In genomic region chr3:122019493-122019892, GRCh38 we compare ENCODE assay signal across 31 cellular contexts. TPM values are rescaled to one million over a fixed set of nuclear protein-coding genes. Genes with fewer than 3 reads are reported as not detected.
"Had no signal": no experiment of that assay in that cellular context is flagged by ENCODE, and none has a peak within 500 bp of the region (broad histone marks: within the 10 kb centered on the region; RNA-seq: fewer than 3 reads in every experiment).

No MANE protein-coding gene starts in this region.

- H3K27ac ChIP-seq: dorsolateral prefrontal cortex, epithelial cell of prostate, foreskin keratinocyte, left lung, neutrophil, pancreas, right lobe of liver, suprapubic skin, transverse colon, uterus had no signal

- H3K9me3 ChIP-seq: left lung, neutrophil, pancreas, right lobe of liver, suprapubic skin, transverse colon, uterus had no signal

- H3K4me1 Mint-ChIP-seq: activated T-helper 17 cell treated with anti-CD3 and anti-CD28 coated beads, Interleukin-2, amount 50 U/mL, for 72 hours had no signal

- H3K36me3 Mint-ChIP-seq: activated naive CD8-positive, alpha-beta T cell treated with anti-CD3 and anti-CD28 coated beads for 36 hours; mesothelial cell of epicardium; natural killer cell treated with Interleukin-12 subunit alpha and Interleukin-12 subunit beta and Interleukin-15 and Interleukin-18, amount 100 ng/mL, for 72 hours had no signal

- DNase-seq: activated B cell treated with CpG ODN at 0.5 μM for 24 hours; activated CD4-positive, alpha-beta T cell treated with anti-CD3 and anti-CD28 coated beads for 48 hours; activated CD8-positive, alpha-beta T cell treated with anti-CD3 and anti-CD28 coated beads for 36 hours; activated naive CD4-positive, alpha-beta T cell; activated naive CD8-positive, alpha-beta T cell treated with anti-CD3 and anti-CD28 coated beads for 36 hours; activated T-cell treated with anti-CD3 and anti-CD28 coated beads, Interleukin-2, amount 50 U/mL, for 1 hour; amniotic stem cell; caudate nucleus; dorsolateral prefrontal cortex; foreskin keratinocyte; head of caudate nucleus; kidney; left lung; pancreas; right lobe of liver; small intestine; stimulated activated CD4-positive, alpha-beta T cell treated with anti-CD3 and anti-CD28 coated beads, Interleukin-15, amount 100 ng/mL, for 24 hours; stimulated activated CD4-positive, alpha-beta T cell treated with anti-CD3 and anti-CD28 coated beads, Interleukin-4, amount 100 ng/mL, for 1 hour; stimulated activated naive CD8-positive, alpha-beta T cell treated with anti-CD3 and anti-CD28 coated beads, Interleukin-15, amount 100 ng/mL, for 72 hours; transverse colon; uterus had no signal

- H3K27me3 Mint-ChIP-seq: activated B cell treated with CpG ODN at 0.5 μM for 24 hours had no signal

- H3K27ac Mint-ChIP-seq: activated B cell treated with CpG ODN at 0.5 μM for 24 hours; activated CD8-positive, alpha-beta T cell treated with anti-CD3 and anti-CD28 coated beads for 36 hours; activated naive CD8-positive, alpha-beta T cell treated with anti-CD3 and anti-CD28 coated beads for 36 hours; activated T-helper 17 cell treated with anti-CD3 and anti-CD28 coated beads, Interleukin-2, amount 50 U/mL, for 72 hours; mesothelial cell of epicardium; natural killer cell treated with Interleukin-12 subunit alpha and Interleukin-12 subunit beta and Interleukin-15 and Interleukin-18, amount 100 ng/mL, for 72 hours; stimulated activated naive CD8-positive, alpha-beta T cell treated with anti-CD3 and anti-CD28 coated beads, Interleukin-15, amount 100 ng/mL, for 72 hours had no signal

- H3K36me3 ChIP-seq: left lung, neutrophil, pancreas, right lobe of liver, suprapubic skin, transverse colon, uterus had no signal

- H3K9me3 Mint-ChIP-seq: activated CD8-positive, alpha-beta T cell treated with anti-CD3 and anti-CD28 coated beads for 36 hours; activated naive CD8-positive, alpha-beta T cell treated with anti-CD3 and anti-CD28 coated beads for 36 hours; activated T-helper 17 cell treated with anti-CD3 and anti-CD28 coated beads, Interleukin-2, amount 50 U/mL, for 72 hours had no signal

- FAIRE-seq: kidney, pancreas, small intestine, TTC549 had no signal

- H3K27me3 ChIP-seq: pancreas, right lobe of liver had no signal

- H3K4me3 Mint-ChIP-seq: activated B cell treated with CpG ODN at 0.5 μM for 24 hours; activated CD8-positive, alpha-beta T cell treated with anti-CD3 and anti-CD28 coated beads for 36 hours; activated naive CD8-positive, alpha-beta T cell treated with anti-CD3 and anti-CD28 coated beads for 36 hours; activated T-helper 17 cell treated with anti-CD3 and anti-CD28 coated beads, Interleukin-2, amount 50 U/mL, for 72 hours; mesothelial cell of epicardium; natural killer cell treated with Interleukin-12 subunit alpha and Interleukin-12 subunit beta and Interleukin-15 and Interleukin-18, amount 100 ng/mL, for 72 hours; stimulated activated naive CD8-positive, alpha-beta T cell treated with anti-CD3 and anti-CD28 coated beads, Interleukin-15, amount 100 ng/mL, for 72 hours had no signal

- ATAC-seq: activated CD8-positive, alpha-beta T cell treated with anti-CD3 and anti-CD28 coated beads for 36 hours; activated T-helper 17 cell treated with anti-CD3 and anti-CD28 coated beads, Interleukin-2, amount 50 U/mL, for 72 hours; foreskin keratinocyte; left lung; natural killer cell treated with Interleukin-12 subunit alpha and Interleukin-12 subunit beta and Interleukin-15 and Interleukin-18, amount 100 ng/mL, for 72 hours; pancreas; stimulated activated naive CD8-positive, alpha-beta T cell treated with anti-CD3 and anti-CD28 coated beads, Interleukin-15, amount 100 ng/mL, for 72 hours had no signal

- H3K4me1 ChIP-seq: foreskin keratinocyte, right lobe of liver, uterus had no signal

- H3K4me3 ChIP-seq: dorsolateral prefrontal cortex, left lung, pancreas, right lobe of liver, suprapubic skin, transverse colon, uterus had no signal

RNA-seq across cellular contexts. Expression of gene ILDR1, which starts 2.6 kb away (rescaled TPM):
- total RNA-seq: activated CD8-positive, alpha-beta T cell treated with anti-CD3 and anti-CD28 coated beads for 36 hours; activated naive CD8-positive, alpha-beta T cell treated with anti-CD3 and anti-CD28 coated beads for 36 hours; fibroblast of lung; foreskin keratinocyte; lung microvascular endothelial cell; pulmonary artery endothelial cell had no signal

RNA-seq across cellular contexts. Expression of gene CD86, which starts 35.7 kb away (rescaled TPM):
- total RNA-seq: fibroblast of lung, lung microvascular endothelial cell, pulmonary artery endothelial cell had no signal
